In the genomic region with DNA sequence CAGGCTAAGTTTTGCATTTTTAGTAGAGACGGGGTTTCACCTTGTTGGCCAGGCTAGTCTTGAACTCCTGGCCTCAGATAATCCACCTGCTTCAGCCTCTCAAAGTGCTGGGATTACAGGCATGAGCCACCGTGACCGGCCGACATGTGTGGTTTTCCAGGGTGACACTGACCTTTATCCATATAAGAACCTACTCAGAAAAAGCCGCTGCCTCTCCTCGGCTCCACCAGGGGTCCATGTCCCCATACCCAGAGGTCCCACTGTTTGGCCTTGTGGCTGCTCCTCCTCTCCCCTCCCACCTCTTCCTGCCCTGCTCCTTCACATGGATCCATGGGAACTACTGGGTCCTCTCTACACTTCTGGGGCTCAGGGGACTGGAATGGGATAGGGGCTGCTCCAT, we compare ENCODE assay signal across 22 cellular contexts.
"Had no signal": no experiment of that assay in that cellular context is flagged by ENCODE, and none has a peak within 500 bp of the region (broad histone marks: within the 10 kb centered on the region; RNA-seq: fewer than 3 reads in every experiment).

No MANE protein-coding gene starts in this region.

- H3K9ac ChIP-seq: KMS-11 had no signal

- H3K36me3 Mint-ChIP-seq: IgD-negative memory B cell had no signal

- H3K27ac ChIP-seq: KMS-11, SJSA1, SK-N-MC had no signal

- H3K27me3 ChIP-seq: SJSA1 had no signal

- H3K4me3 ChIP-seq: K562, SJSA1, SK-N-MC had no signal

- DNase-seq: Kasumi-1, MM.1S, NCI-H1092 treated with DMSO at 0.1 percent for 48 hours, NCI-H1436, NCI-H187, NCI-H2029, NCI-H2081 treated with DMSO at 0.1 percent for 48 hours, NCI-H2171, NCI-H226, NCI-H446, NCI-H510A, NCI-H524 treated with DMSO at 0.1 percent for 48 hours, NCI-H69, NCI-H774, Right ventricle myocardium superior, RPMI8226, SIG-M5 had no signal

- ATAC-seq: K562 had no signal

- H3K27ac Mint-ChIP-seq: IgD-negative memory B cell had no signal

- H3K4me2 ChIP-seq: KMS-11 had no signal

- H3K4me1 ChIP-seq: SJSA1 had no signal

- H3K4me3 Mint-ChIP-seq: IgD-negative memory B cell had no signal

- H3K9me3 ChIP-seq: SJSA1 had no signal

- H3K9me3 Mint-ChIP-seq: IgD-negative memory B cell had no signal
